Comparison of ENCODE assay signal across 8 cellular contexts in genomic region chr6:148999921-149000589, GRCh38.
DNase-seq lines count a peak whose midpoint lies in the region; ATAC-seq and TF ChIP-seq lines count a peak whose summit lies in the region.

No MANE protein-coding gene starts in this region.

- H3K27ac Mint-ChIP-seq in HFFc6 = peak overlapping the region; percentile 76

- TF ChIP-seq CTCF in HFFc6 (IDR thresholded peaks at IDR 0.05) = no peak

- H3K4me1 Mint-ChIP-seq in HFFc6 (ENCODE audit: low read depth) = peaks cover 54% of the 10 kb centered on the region

- peaks cover 24% of the 10 kb centered on the region for H3K9me3 Mint-ChIP-seq in HFFc6

- H3K27me3 Mint-ChIP-seq in HFFc6 (ENCODE audit: insufficient read depth) = no peaks in the 10 kb centered on the region; the same call in 1 of the 2 replicates

- no peak for ATAC-seq in GM18867 (IDR thresholded peaks at IDR 0.05; ENCODE audit: unreplicated experiment)

- peak overlapping the region; percentile 48 for H3K4me3 Mint-ChIP-seq in HFFc6

- peaks cover 29% of the 10 kb centered on the region for H3K36me3 Mint-ChIP-seq in HFFc6 (ENCODE audit: low read depth)

- DNase-seq in HFFc6 (peak; percentile 86), UCSD-AML1 (lab: John Stamatoyannopoulos, UW; ENCODE audit: unreplicated experiment) (peak; percentile 14), globus pallidus (ENCODE audit: low spot score) (peak; percentile 47), smooth muscle cell of the brain vasculature (ENCODE audit: low read depth, low spot score) (peak; percentile 75), AML-193 (lab: John Stamatoyannopoulos, UW) (no peak), cerebellar nuclear complex (lab: John Stamatoyannopoulos, UW) (no peak), NCI-H1417 (lab: John Stamatoyannopoulos, UW) (no peak)

Comparison
In these comparisons a context has a peak if more than half of its experiments do, and no peak if none do; other contexts are left out.
1. DNase-seq: peak in HFFc6 (single experiment), UCSD-AML1 (single experiment), globus pallidus (single experiment) and smooth muscle cell of the brain vasculature (single experiment); none in AML-193 (0 of 2), cerebellar nuclear complex (0 of 2) and NCI-H1417 (0 of 3).